Comparison of ENCODE assay signal across 9 cellular contexts in the genomic region with DNA sequence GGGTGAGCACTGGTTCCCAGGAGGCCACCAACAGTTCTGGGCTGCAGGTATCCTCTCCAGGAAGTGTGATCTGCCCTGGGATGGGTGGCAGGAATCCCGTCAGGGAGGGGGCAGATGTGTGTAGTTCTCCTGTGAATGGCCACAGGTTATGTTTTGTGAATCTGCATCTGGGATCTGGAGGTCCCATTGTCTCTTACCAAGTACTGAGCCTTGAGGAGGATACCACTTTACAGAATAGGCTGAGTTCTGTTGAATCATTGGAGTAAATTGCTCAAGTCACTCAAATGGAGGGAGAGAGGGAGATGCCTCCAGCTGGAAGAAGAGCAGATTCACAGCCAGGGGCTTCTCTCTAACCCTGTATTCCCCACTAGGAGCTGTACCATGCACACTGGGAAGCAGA.
"Had no signal": no experiment of that assay in that cellular context is flagged by ENCODE, and none has a peak within 500 bp of the region (broad histone marks: within the 10 kb centered on the region; RNA-seq: fewer than 3 reads in every experiment).

No MANE protein-coding gene starts in this region.

- ATAC-seq: GM23338, HepG2 had no signal

- H3K4me1 Mint-ChIP-seq: GM23338, H9, IgD-negative memory B cell had no signal

- H3K27ac Mint-ChIP-seq: GM23338, H9, IgD-negative memory B cell had no signal

- DNase-seq: H9, HCEC 1CT, KBM-7 had no signal

- H3K4me3 Mint-ChIP-seq: GM23338, H9, IgD-negative memory B cell had no signal

- H3K36me3 Mint-ChIP-seq: IgD-negative memory B cell had no signal

- H3K27ac ChIP-seq: HL-60 had no signal

- FAIRE-seq: H1, H54, HepG2 had no signal
